In genomic region chr13:95319551-95320274, GRCh38 we compare ENCODE assay signal across 2 cellular contexts.
TF ChIP-seq lines count a peak whose summit lies in the region.

No MANE protein-coding gene starts in this region.

TF ChIP-seq in SK-N-SH treated with all-trans-retinoic acid at 6 μM for 48 hours, 23 proteins besides CTCF, POLR2A, EP300 and RAD21 (continued from another document):
- TF ChIP-seq TSHZ2 (CRISPR knock-in tag; IDR thresholded peaks at IDR 0.05), result no peak
TF ChIP-seq in SK-N-SH treated with all-trans-retinoic acid at 6 μM for 48 hours: peak in this region for 1.

TF ChIP-seq in SK-N-SH, 30 proteins besides CTCF, POLR2A, EP300 and RAD21 (continued from another document):
- no peak for TF ChIP-seq REST (IDR thresholded peaks at IDR 0.05; ENCODE audit: low read depth, low read length)
- TF ChIP-seq YY1 (IDR thresholded peaks at IDR 0.05; ENCODE audit: low read depth), result no peak
